Comparison of ENCODE assay signal across 17 cellular contexts in the genomic region with DNA sequence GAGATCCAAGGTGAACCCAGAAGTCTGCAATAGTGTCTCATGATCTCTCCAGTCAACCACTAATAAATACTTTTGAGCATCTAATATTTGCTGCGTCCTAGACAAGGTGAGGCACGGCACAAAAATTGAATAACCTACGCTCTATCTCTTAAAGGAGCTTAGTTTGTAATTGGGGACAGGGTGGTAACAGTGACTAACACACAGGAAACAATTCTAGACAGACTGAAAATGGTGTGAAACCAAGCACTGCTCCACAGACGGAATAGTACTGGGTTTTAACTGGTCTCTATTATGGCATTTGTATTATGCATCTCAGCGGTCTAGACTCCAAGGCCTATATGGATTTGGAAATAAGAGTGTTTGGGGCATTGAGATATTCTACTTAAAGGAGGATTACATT.
"Had no signal": no experiment of that assay in that cellular context is flagged by ENCODE, and none has a peak within 500 bp of the region (broad histone marks: within the 10 kb centered on the region; RNA-seq: fewer than 3 reads in every experiment).

No MANE protein-coding gene starts in this region.

- H3K36me3 ChIP-seq: neutrophil, tibial nerve, uterus had no signal

- H3K27ac ChIP-seq: neutrophil, tibial nerve, uterus, VCaP had no signal

- H3K27me3 Mint-ChIP-seq: stimulated activated memory B cell treated with anti-CD40 and anti-IgM and Interleukin-4, amounts not matched to agents 10 μg/mL and 1 μg/mL and 100 μg/mL, for 72 hours had no signal

- DNase-seq: activated CD4-positive, alpha-beta T cell treated with anti-CD3 and anti-CD28 coated beads for 4 hours; activated CD8-positive, alpha-beta memory T cell treated with anti-CD3 and anti-CD28 coated beads for 24 hours; activated effector memory CD4-positive, alpha-beta T cell treated with anti-CD3 and anti-CD28 coated beads, Interleukin-2, amount 50 U/mL, for 16 hours; aorta; cerebellar nuclear complex; effector CD8-positive, alpha-beta T cell; foreskin melanocyte; head of caudate nucleus; left cardiac atrium; midbrain; substantia nigra; uterus had no signal

- H3K36me3 Mint-ChIP-seq: stimulated activated memory B cell treated with anti-CD40 and anti-IgM and Interleukin-4, amounts not matched to agents 10 μg/mL and 1 μg/mL and 100 μg/mL, for 72 hours had no signal

- H3K4me1 ChIP-seq: uterus had no signal

- H3K4me3 Mint-ChIP-seq: stimulated activated memory B cell treated with anti-CD40 and anti-IgM and Interleukin-4, amounts not matched to agents 10 μg/mL and 1 μg/mL and 100 μg/mL, for 72 hours had no signal

- H3K27me3 ChIP-seq: neutrophil, tibial nerve, uterus had no signal

- ATAC-seq: left cardiac atrium; stimulated activated memory B cell treated with anti-CD40 and anti-IgM and Interleukin-4, amounts not matched to agents 10 μg/mL and 1 μg/mL and 100 μg/mL, for 72 hours had no signal

- H3K9me3 Mint-ChIP-seq: stimulated activated memory B cell treated with anti-CD40 and anti-IgM and Interleukin-4, amounts not matched to agents 10 μg/mL and 1 μg/mL and 100 μg/mL, for 72 hours had no signal

- H3K9me3 ChIP-seq: neutrophil, tibial nerve, uterus had no signal

- H3K4me3 ChIP-seq: lung, tibial nerve, uterus had no signal

- H3K27ac Mint-ChIP-seq: stimulated activated memory B cell treated with anti-CD40 and anti-IgM and Interleukin-4, amounts not matched to agents 10 μg/mL and 1 μg/mL and 100 μg/mL, for 72 hours had no signal
